In genomic region chr5:56783261-56783660, GRCh38 we compare ENCODE assay signal across 32 cellular contexts.
"Had no signal": no experiment of that assay in that cellular context is flagged by ENCODE, and none has a peak within 500 bp of the region (broad histone marks: within the 10 kb centered on the region; RNA-seq: fewer than 3 reads in every experiment).

No MANE protein-coding gene starts in this region.

- H3K27ac ChIP-seq: adrenal gland, ascending aorta, cardiac muscle cell, VCaP had no signal

- H3K36me3 ChIP-seq: adrenal gland, ascending aorta, cardiac muscle cell had no signal

- H3K27me3 ChIP-seq: adrenal gland, ascending aorta, cardiac muscle cell had no signal

- H3K4me3 ChIP-seq: adrenal gland, ascending aorta, cardiac muscle cell had no signal

- H3K9me3 ChIP-seq: adrenal gland, ascending aorta had no signal

- ATAC-seq: activated CD8-positive, alpha-beta T cell treated with anti-CD3 and anti-CD28 coated beads for 36 hours; activated naive CD4-positive, alpha-beta T cell treated with anti-CD3 and anti-CD28 coated beads, Interleukin-2, amount 50 U/mL, for 72 hours; activated T-cell treated with anti-CD3 and anti-CD28 coated beads, Interleukin-2, amount 50 U/mL, for 4 hours; activated T-cell treated with anti-CD3 and anti-CD28 coated beads, Interleukin-2, amount 50 U/mL, for 72 hours; activated T-helper 17 cell treated with anti-CD3 and anti-CD28 coated beads, Interleukin-2, amount 50 U/mL, for 72 hours had no signal

- H3K4me1 ChIP-seq: adrenal gland, ascending aorta had no signal

- DNase-seq: activated B cell treated with CpG ODN at 0.5 μM for 24 hours; activated CD4-positive, alpha-beta memory T cell treated with anti-CD3 and anti-CD28 coated beads for 36 hours; activated CD4-positive, alpha-beta T cell treated with anti-CD3 and anti-CD28 coated beads for 4 hours; activated CD4-positive, alpha-beta T cell treated with anti-CD3 and anti-CD28 coated beads, Interleukin-2, amount 10 ng/mL, durations not matched to agents 24 days and 14 days; activated CD4-positive, alpha-beta T cell treated with anti-CD3 and anti-CD28 coated beads, Interleukin-2, amount 50 U/mL, for 1 hour; activated CD4-positive, alpha-beta T cell treated with anti-CD3 and anti-CD28 coated beads, Interleukin-2, amount 50 U/mL, for 4 hours; activated CD4-positive, CD25-positive, alpha-beta regulatory T cell treated with anti-CD3 and anti-CD28 coated beads, Interleukin-2, amount 50 U/mL, for 72 hours; activated CD8-positive, alpha-beta memory T cell treated with anti-CD3 and anti-CD28 coated beads, Interleukin-2, amount 50 U/mL, for 4 hours; activated CD8-positive, alpha-beta T cell treated with anti-CD3 and anti-CD28 coated beads for 36 hours; activated effector memory CD4-positive, alpha-beta T cell treated with anti-CD3 and anti-CD28 coated beads, Interleukin-2, amount 50 U/mL, for 16 hours; activated gamma-delta T cell treated with Interleukin-2 at 50 U/mL for 16 hours; activated naive CD4-positive, alpha-beta T cell; activated naive CD4-positive, alpha-beta T cell treated with anti-CD3 and anti-CD28 coated beads for 36 hours; activated naive CD4-positive, alpha-beta T cell treated with anti-CD3 and anti-CD28 coated beads, Interleukin-2, amount 50 U/mL, for 16 hours; activated naive CD8-positive, alpha-beta T cell treated with anti-CD3 and anti-CD28 coated beads for 36 hours; activated T-cell treated with anti-CD3 and anti-CD28 coated beads for 4 hours; activated T-cell treated with anti-CD3 and anti-CD28 coated beads, Interleukin-2, amount 50 U/mL, for 1 hour; activated T-cell treated with anti-CD3 and anti-CD28 coated beads, Interleukin-2, amount 50 U/mL, for 4 hours; activated T-cell treated with anti-CD3 and anti-CD28 coated beads, Interleukin-2, amount 50 U/mL, for 72 hours; adrenal gland; amygdala; anterior cingulate cortex; caudate nucleus; cerebellar nuclear complex; T-helper 1 cell; T-helper 2 cell; T-helper 9 cell had no signal
